In the genomic region with DNA sequence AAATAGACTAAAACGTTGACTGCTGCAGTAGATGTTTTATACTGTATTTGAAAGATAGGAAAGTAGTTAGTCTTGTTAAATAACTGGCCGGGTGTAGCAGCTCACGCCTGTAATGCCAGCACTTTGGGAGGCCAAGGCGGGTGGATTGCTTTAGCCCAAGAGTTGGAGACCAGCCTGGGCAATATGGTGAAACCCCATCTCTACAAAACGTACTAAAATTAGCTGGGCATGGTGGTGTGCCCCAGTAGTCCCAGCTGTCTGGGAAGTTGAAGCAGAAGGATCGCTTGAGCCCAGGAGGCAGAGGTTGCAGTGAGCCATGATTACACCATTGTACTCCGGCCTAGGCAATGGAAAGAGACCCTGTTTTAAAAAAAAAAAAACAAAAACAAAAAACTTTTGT, we compare ENCODE assay signal across 22 cellular contexts.
A peak's percentile ranks its signal among the peaks of the same experiment; 100 is the strongest.
DNase-seq lines count a peak whose midpoint lies in the region; ATAC-seq and TF ChIP-seq lines count a peak whose summit lies in the region.
"Had no signal": no experiment of that assay in that cellular context is flagged by ENCODE, and none has a peak within 500 bp of the region (broad histone marks: within the 10 kb centered on the region; RNA-seq: fewer than 3 reads in every experiment).

No MANE protein-coding gene starts in this region.

- CTCF ChIA-PET in CD8-positive, alpha-beta memory T cell (lab: Charles Lee): no interaction called here

- no peaks in the 10 kb centered on the region for H3K27me3 Mint-ChIP-seq in nephron progenitor cell (ENCODE audit: low read depth, poor library complexity)
- no peaks in the 10 kb centered on the region for H3K27me3 Mint-ChIP-seq in CD8-positive, alpha-beta memory T cell
- H3K27me3 Mint-ChIP-seq: CD4-positive, alpha-beta T cell had no signal

- whole genome bisulfite sequencing in heart right ventricle, 2 donors: 42 to 58% methylated on average over 7 of the region's 7 CpGs
- 63% methylated on average over 7 of the region's 7 CpGs for whole genome bisulfite sequencing in esophagus muscularis mucosa

- H3K27me3 ChIP-seq in heart right ventricle (no peaks in the 10 kb centered on the region), esophagus muscularis mucosa (no peaks in the 10 kb centered on the region)
- no peaks in the 10 kb centered on the region for H3K27me3 ChIP-seq in CD8-positive, alpha-beta memory T cell (ENCODE audit: insufficient read depth, low read length, poor library complexity, severe bottlenecking)
- H3K27me3 ChIP-seq: MG63, vagina had no signal

- H3K4me3 ChIP-seq in heart right ventricle (no peak overlapping the region), esophagus muscularis mucosa (no peak overlapping the region)
- H3K4me3 ChIP-seq in CD8-positive, alpha-beta memory T cell (ENCODE audit: low read length): no peak overlapping the region
- H3K4me3 ChIP-seq: MG63, vagina had no signal

- H3K4me1 Mint-ChIP-seq in nephron progenitor cell: peaks cover 66% of the 10 kb centered on the region
- H3K4me1 Mint-ChIP-seq in CD8-positive, alpha-beta memory T cell: peaks cover 47 to 82% (median 71%) of the 10 kb centered on the region in 3 donors

- peaks cover 20 to 100% (median 95%) of the 10 kb centered on the region in 9 donors for H3K4me1 ChIP-seq in heart right ventricle
- peaks cover 92 to 100% (median 95%) of the 10 kb centered on the region in 4 donors for H3K4me1 ChIP-seq in esophagus muscularis mucosa
- peaks cover 18% of the 10 kb centered on the region for H3K4me1 ChIP-seq in CD8-positive, alpha-beta memory T cell (ENCODE audit: insufficient read depth, low read length)

- H3K36me3 ChIP-seq in heart right ventricle: no peaks in the 10 kb centered on the region
- H3K36me3 ChIP-seq in esophagus muscularis mucosa: no peaks in the 10 kb centered on the region
- no peaks in the 10 kb centered on the region for H3K36me3 ChIP-seq in CD8-positive, alpha-beta memory T cell (ENCODE audit: insufficient read depth, low read length)
- H3K36me3 ChIP-seq: MG63, vagina had no signal

- no peak overlapping the region for H3K4me3 Mint-ChIP-seq in nephron progenitor cell
- no peak overlapping the region for H3K4me3 Mint-ChIP-seq in CD8-positive, alpha-beta memory T cell
- H3K4me3 Mint-ChIP-seq: activated T-cell treated with anti-CD3 and anti-CD28 coated beads, Interleukin-2, amount 50 U/mL, for 4 hours; CD4-positive, alpha-beta T cell; HFFc6 had no signal

- H3K27ac ChIP-seq in heart right ventricle (peak overlapping the region in 7 of 10 donors; percentile 17 to 97 (median 25)), esophagus muscularis mucosa (replicated peaks in 1 of 4) (peak overlapping the region; percentile 60 to 90 (median 72))
- H3K27ac ChIP-seq in CD8-positive, alpha-beta memory T cell (ENCODE audit: low read depth, low read length): no peak overlapping the region
- H3K27ac ChIP-seq: HL-60 had no signal

- no peaks in the 10 kb centered on the region for H3K9me3 ChIP-seq in heart right ventricle
- H3K9me3 ChIP-seq in esophagus muscularis mucosa: no peaks in the 10 kb centered on the region
- H3K9me3 ChIP-seq in CD8-positive, alpha-beta memory T cell (ENCODE audit: low read length): no peaks in the 10 kb centered on the region
- H3K9me3 ChIP-seq: MG63, vagina had no signal

- no peak for ATAC-seq in heart right ventricle
- ATAC-seq in Right ventricle myocardium inferior: no peak
- ATAC-seq in GM21786 (IDR thresholded peaks at IDR 0.05; ENCODE audit: unreplicated experiment): no peak
- ATAC-seq: activated naive CD4-positive, alpha-beta T cell treated with anti-CD3 and anti-CD28 coated beads, Interleukin-2, amount 50 U/mL, for 72 hours; activated T-cell treated with anti-CD3 and anti-CD28 coated beads, Interleukin-2, amount 50 U/mL, for 4 hours had no signal

- TF ChIP-seq EP300 in esophagus muscularis mucosa (IDR thresholded peaks at IDR 0.05): no peak

- no peak for DNase-seq in heart right ventricle
- no peak for DNase-seq in Right ventricle myocardium inferior (ENCODE audit: missing footprints)
- DNase-seq in esophagus muscularis mucosa (ENCODE audit: extremely low spot score): no peak
- no peak for DNase-seq in nephron progenitor cell
- DNase-seq in CD8-positive, alpha-beta memory T cell: no peak
- DNase-seq in activated CD4-positive, alpha-beta T cell treated with anti-CD3 and anti-CD28 coated beads, Interleukin-2, amount 50 U/mL, for 1 hour: no peak
- no peak for DNase-seq in NCI-H2227 (lab: John Stamatoyannopoulos, UW; ENCODE audit: unreplicated experiment)
- DNase-seq: activated CD4-positive, alpha-beta T cell treated with anti-CD3 and anti-CD28 coated beads, Interleukin-2, amount 50 U/mL, for 48 hours; activated T-cell treated with anti-CD3 and anti-CD28 coated beads, Interleukin-2, amount 50 U/mL, for 4 hours; CD4-positive, alpha-beta T cell; DMS79; HFFc6; MG63; NCI-H1436 treated with DMSO at 0.1 percent for 48 hours; NCI-H69; SHP77 treated with DMSO at 0.1 percent for 48 hours; small intestine; stimulated activated CD4-positive, alpha-beta T cell treated with anti-CD3 and anti-CD28 coated beads, Interleukin-4, amount 100 ng/mL, for 1 hour had no signal

- intact Hi-C loops in heart right ventricle (cut with DNase I) (loop anchor here in 1 of 10 donors (5.0 kb wide), 1 partner anchor 40 kb away; no protein-coding TSS in a partner anchor), Right ventricle myocardium inferior (cut with DNase I) (no loop called here), esophagus muscularis mucosa (cut with DNase I) (no loop called here)

- POLR2A ChIA-PET in CD8-positive, alpha-beta memory T cell (lab: Charles Lee): interaction anchor here (0.6 kb wide), 1 partner anchor 12 kb away, joined by 4 read pairs; no protein-coding TSS in a partner anchor

- TF ChIP-seq CTCF in heart right ventricle (IDR thresholded peaks at IDR 0.05): no peak
- TF ChIP-seq CTCF in esophagus muscularis mucosa (IDR thresholded peaks at IDR 0.05): no peak
- no peak for TF ChIP-seq CTCF in nephron progenitor cell (IDR thresholded peaks at IDR 0.05)

- peaks cover 4% of the 10 kb centered on the region for H3K36me3 Mint-ChIP-seq in nephron progenitor cell (ENCODE audit: low read depth)
- H3K36me3 Mint-ChIP-seq in CD8-positive, alpha-beta memory T cell: no peaks in the 10 kb centered on the region

- H3K9me3 Mint-ChIP-seq in nephron progenitor cell: peaks cover 6% of the 10 kb centered on the region
- H3K9me3 Mint-ChIP-seq in CD8-positive, alpha-beta memory T cell: no peaks in the 10 kb centered on the region
- H3K9me3 Mint-ChIP-seq: activated naive CD4-positive, alpha-beta T cell treated with anti-CD3 and anti-CD28 coated beads, Interleukin-2, amount 50 U/mL, for 72 hours; activated T-cell treated with anti-CD3 and anti-CD28 coated beads, Interleukin-2, amount 50 U/mL, for 4 hours; CD4-positive, alpha-beta T cell; HFFc6 had no signal

- H3K27ac Mint-ChIP-seq in nephron progenitor cell: peak overlapping the region; percentile 75
- H3K27ac Mint-ChIP-seq in CD8-positive, alpha-beta memory T cell: no peak overlapping the region
- H3K27ac Mint-ChIP-seq: CD4-positive, alpha-beta T cell; HFFc6 had no signal

- no peak for TF ChIP-seq POLR2A in esophagus muscularis mucosa (IDR thresholded peaks at IDR 0.05; ENCODE audit: low read depth)
